ENCODE assay signal across 8 cellular contexts in the genomic region with DNA sequence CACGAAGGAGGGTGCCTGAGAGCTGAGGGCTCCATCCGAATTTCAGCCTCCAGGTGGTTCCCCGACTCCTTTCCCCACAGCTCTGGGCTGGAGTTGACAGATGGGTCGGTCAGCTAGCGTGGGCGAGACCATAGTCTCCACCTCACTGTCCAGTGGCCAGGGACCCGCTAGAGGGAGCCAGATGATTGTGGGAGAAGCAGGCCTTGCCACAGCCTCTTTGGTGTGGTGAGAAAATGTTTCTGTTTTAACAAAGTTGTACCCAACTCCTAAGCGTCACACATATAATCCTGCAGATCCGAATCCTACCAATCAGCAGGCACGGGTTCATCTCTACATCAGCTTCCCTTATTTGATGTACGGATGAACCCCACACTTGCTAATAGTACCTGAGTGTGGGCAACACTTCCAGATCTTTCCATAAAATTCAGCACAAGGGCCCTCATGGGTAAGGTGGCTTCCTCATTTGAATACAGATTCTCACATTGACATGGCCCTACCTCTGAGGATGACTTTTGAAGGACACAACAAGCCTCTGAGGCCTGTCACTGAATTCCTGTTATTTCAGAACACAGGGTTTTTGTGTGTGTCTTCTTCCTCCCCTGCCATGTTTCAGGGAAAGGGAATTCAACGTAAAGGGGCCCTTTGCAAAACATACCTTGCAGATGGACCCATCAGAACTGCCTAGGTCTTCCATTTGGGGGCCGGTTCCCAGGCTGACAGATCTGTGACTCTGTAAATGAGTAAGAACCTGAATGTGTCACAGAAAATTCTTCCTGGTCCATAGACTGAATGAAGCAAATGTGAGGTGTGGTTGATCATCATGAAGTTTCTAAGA.
A peak's percentile ranks its signal among the peaks of the same experiment; 100 is the strongest.
DNase-seq lines count a peak whose midpoint lies in the region; FAIRE-seq lines count a peak whose summit lies in the region.

No MANE protein-coding gene starts in this region.

- no peak for FAIRE-seq in urothelium cell line (lab: Jason Lieb, UNC)

- H3K9me3 Mint-ChIP-seq in activated naive CD4-positive, alpha-beta T cell treated with anti-CD3 and anti-CD28 coated beads, Interleukin-2, amount 10 ng/mL, durations not matched to agents 7 days and 5 days, result no peaks in the 10 kb centered on the region

- DNase-seq in GM03348 (ENCODE audit: low spot score), result peak; percentile 87
- DNase-seq in GOT3 (lab: John Stamatoyannopoulos, UW), result peak; percentile 49
- peak; percentile 83 for DNase-seq in LHCN-M2 (ENCODE audit: low read depth)
- DNase-seq in SK-MEL-5 (ENCODE audit: low read depth, low spot score), result peak; percentile 94
- DNase-seq in activated naive CD4-positive, alpha-beta T cell treated with anti-CD3 and anti-CD28 coated beads, Interleukin-2, amount 10 ng/mL, durations not matched to agents 7 days and 5 days, result peak; percentile 92
- DNase-seq in head of caudate nucleus, result peak; percentile 33 to 89 (median 76)
- DNase-seq in posterior vena cava (ENCODE audit: low spot score), result peak; percentile 94
- peak; percentile 65 for DNase-seq in urothelium cell line (ENCODE audit: low spot score)

- peak overlapping the region; percentile 56 for H3K27ac Mint-ChIP-seq in activated naive CD4-positive, alpha-beta T cell treated with anti-CD3 and anti-CD28 coated beads, Interleukin-2, amount 10 ng/mL, durations not matched to agents 7 days and 5 days

- H3K4me3 Mint-ChIP-seq in activated naive CD4-positive, alpha-beta T cell treated with anti-CD3 and anti-CD28 coated beads, Interleukin-2, amount 10 ng/mL, durations not matched to agents 7 days and 5 days, result no peak overlapping the region

- H3K27me3 Mint-ChIP-seq in activated naive CD4-positive, alpha-beta T cell treated with anti-CD3 and anti-CD28 coated beads, Interleukin-2, amount 10 ng/mL, durations not matched to agents 7 days and 5 days, result no peaks in the 10 kb centered on the region

- CTCF ChIA-PET in activated naive CD4-positive, alpha-beta T cell treated with anti-CD3 and anti-CD28 coated beads, Interleukin-2, amount 10 ng/mL, durations not matched to agents 7 days and 5 days (lab: Charles Lee), result interaction anchor here (0.6 to 6.3 kb wide), 30 partner anchors 8 to 1194 kb away, joined by 3 to 77 read pairs (median 4); a partner anchor contains a TSS

- no peaks in the 10 kb centered on the region for H3K36me3 Mint-ChIP-seq in activated naive CD4-positive, alpha-beta T cell treated with anti-CD3 and anti-CD28 coated beads, Interleukin-2, amount 10 ng/mL, durations not matched to agents 7 days and 5 days

- H3K4me1 Mint-ChIP-seq in activated naive CD4-positive, alpha-beta T cell treated with anti-CD3 and anti-CD28 coated beads, Interleukin-2, amount 10 ng/mL, durations not matched to agents 7 days and 5 days, result peaks cover 49% of the 10 kb centered on the region

- in situ Hi-C loops in SK-MEL-5 (cut with HindIII; ENCODE audit: low pct_unique_long_range_greater_than_20kb, low sequenced_read_pairs), result no loop called here

- intact Hi-C loops in head of caudate nucleus (cut with DNase I), result no loop called here
- intact Hi-C loops in posterior vena cava (cut with DNase I), result no loop called here

Comparison
In these comparisons a context has a peak if more than half of its experiments do, and no peak if none do; other contexts are left out.
1. Peak in every context shown above with its lines: DNase-seq.